In genomic region chrX:68183612-68184214, GRCh38 we compare ENCODE assay signal across 9 cellular contexts.
A peak's percentile ranks its signal among the peaks of the same experiment; 100 is the strongest.
DNase-seq lines count a peak whose midpoint lies in the region; ATAC-seq, FAIRE-seq and TF ChIP-seq lines count a peak whose summit lies in the region.
"Had no signal": no experiment of that assay in that cellular context is flagged by ENCODE, and none has a peak within 500 bp of the region (broad histone marks: within the 10 kb centered on the region; RNA-seq: fewer than 3 reads in every experiment).

No MANE protein-coding gene starts in this region.

- H3K4me1 Mint-ChIP-seq in activated naive CD8-positive, alpha-beta T cell treated with anti-CD3 and anti-CD28 coated beads for 36 hours, result peaks cover 4% of the 10 kb centered on the region

- peaks cover 10% of the 10 kb centered on the region for H3K27me3 Mint-ChIP-seq in activated naive CD8-positive, alpha-beta T cell treated with anti-CD3 and anti-CD28 coated beads for 36 hours
- H3K27me3 Mint-ChIP-seq: activated naive CD8-positive, alpha-beta T cell treated with anti-CD3 and anti-CD28 coated beads, Interleukin-2, amount 10 ng/mL, durations not matched to agents 7 days and 5 days had no signal

- DNase-seq in AG08395 (ENCODE audit: low spot score) (peak; percentile 20), RCC 7860 (ENCODE audit: low spot score) (peak; percentile 16), fibroblast of villous mesenchyme (ENCODE audit: low read depth) (peak; percentile 32), GF-D8 (lab: John Stamatoyannopoulos, UW) (no peak), caudate nucleus (lab: John Stamatoyannopoulos, UW) (no peak), coronary artery (ENCODE audit: low spot score) (no peak)
- DNase-seq in activated naive CD8-positive, alpha-beta T cell treated with anti-CD3 and anti-CD28 coated beads for 36 hours, result no peak
- DNase-seq: activated naive CD8-positive, alpha-beta T cell treated with anti-CD3 and anti-CD28 coated beads, Interleukin-2, amount 10 ng/mL, durations not matched to agents 7 days and 5 days had no signal

- H3K9me3 Mint-ChIP-seq in activated naive CD8-positive, alpha-beta T cell treated with anti-CD3 and anti-CD28 coated beads for 36 hours, result no peaks in the 10 kb centered on the region
- H3K9me3 Mint-ChIP-seq: activated naive CD8-positive, alpha-beta T cell treated with anti-CD3 and anti-CD28 coated beads, Interleukin-2, amount 10 ng/mL, durations not matched to agents 7 days and 5 days had no signal

- TF ChIP-seq CTCF in fibroblast of villous mesenchyme (IDR thresholded peaks at IDR 0.05; ENCODE audit: insufficient read depth, low read depth, low read length) (peak; percentile 56), coronary artery (IDR thresholded peaks at IDR 0.05) (no peak)

- H3K27ac Mint-ChIP-seq in activated naive CD8-positive, alpha-beta T cell treated with anti-CD3 and anti-CD28 coated beads for 36 hours, result no peak overlapping the region
- H3K27ac Mint-ChIP-seq: activated naive CD8-positive, alpha-beta T cell treated with anti-CD3 and anti-CD28 coated beads, Interleukin-2, amount 10 ng/mL, durations not matched to agents 7 days and 5 days had no signal

- peak; percentile 70 for FAIRE-seq in RCC 7860 (lab: Jason Lieb, UNC)

- ATAC-seq in GM19351 (IDR thresholded peaks at IDR 0.05; ENCODE audit: unreplicated experiment), result peak; percentile 80

- no peak overlapping the region for H3K4me3 ChIP-seq in fibroblast of villous mesenchyme (ENCODE audit: low read depth, low read length)
- no peak overlapping the region for H3K4me3 ChIP-seq in coronary artery

- no peak overlapping the region for H3K4me3 Mint-ChIP-seq in activated naive CD8-positive, alpha-beta T cell treated with anti-CD3 and anti-CD28 coated beads for 36 hours
- H3K4me3 Mint-ChIP-seq: activated naive CD8-positive, alpha-beta T cell treated with anti-CD3 and anti-CD28 coated beads, Interleukin-2, amount 10 ng/mL, durations not matched to agents 7 days and 5 days had no signal

- no peak overlapping the region for H3K27ac ChIP-seq in caudate nucleus (ENCODE audit: low read depth, low read length)
- H3K27ac ChIP-seq in coronary artery, result no peak overlapping the region

- H3K36me3 Mint-ChIP-seq in activated naive CD8-positive, alpha-beta T cell treated with anti-CD3 and anti-CD28 coated beads for 36 hours, result no peaks in the 10 kb centered on the region

Comparison
In these comparisons a context has a peak if more than half of its experiments do, and no peak if none do; other contexts are left out.
1. DNase-seq: peak in AG08395 (single experiment), RCC 7860 (single experiment) and fibroblast of villous mesenchyme (single experiment); none in GF-D8 (single experiment), caudate nucleus (0 of 61), activated naive CD8-positive, alpha-beta T cell treated with anti-CD3 and anti-CD28 coated beads for 36 hours (single experiment) and coronary artery (single experiment).